In genomic region chr3:66075281-66075680, GRCh38 we compare ENCODE assay signal across 2 cellular contexts.
TF ChIP-seq lines count a peak whose summit lies in the region.

No MANE protein-coding gene starts in this region.

TF ChIP-seq in Ishikawa, 13 proteins besides CTCF, POLR2A, EP300 and RAD21 (continued from another document):
- TF ChIP-seq EGR1 (IDR thresholded peaks at IDR 0.05) (no peak), FOXM1 (IDR thresholded peaks at IDR 0.05; ENCODE audit: borderline replicate concordance, low read depth) (no peak)
TF ChIP-seq in Ishikawa: peak in this region for 1.

TF ChIP-seq in HEK293T, 16 proteins besides CTCF, POLR2A, EP300 and RAD21 (continued from another document):
- TF ChIP-seq PKNOX1 (IDR thresholded peaks at IDR 0.05): no peak
- TF ChIP-seq FOXK2 (IDR thresholded peaks at IDR 0.05): no peak
- no peak for TF ChIP-seq ARNT (IDR thresholded peaks at IDR 0.05)
- TF ChIP-seq CTBP1 (IDR thresholded peaks at IDR 0.05; ENCODE audit: borderline replicate concordance): no peak
- no peak for TF ChIP-seq ZNF384 (IDR thresholded peaks at IDR 0.05)
- no peak for TF ChIP-seq SP1 (IDR thresholded peaks at IDR 0.05)
- TF ChIP-seq LEF1 (IDR thresholded peaks at IDR 0.05; ENCODE audit: borderline replicate concordance): no peak
- no peak for TF ChIP-seq FOXM1 (IDR thresholded peaks at IDR 0.05; ENCODE audit: borderline replicate concordance)
- no peak for TF ChIP-seq TARDBP (IDR thresholded peaks at IDR 0.05)
